8 cellular contexts compared by ENCODE assay signal in genomic region chr7:104980969-104981670, GRCh38. TPM values are rescaled to one million over a fixed set of nuclear protein-coding genes. Genes with fewer than 3 reads are reported as not detected.
DNase-seq lines count a peak whose midpoint lies in the region; ATAC-seq, FAIRE-seq and TF ChIP-seq lines count a peak whose summit lies in the region.

No MANE protein-coding gene starts in this region.

- H3K27me3 ChIP-seq in esophagus muscularis mucosa (no peaks in the 10 kb centered on the region), pancreas (no peaks in the 10 kb centered on the region)

- no peak for DNase-seq in activated naive CD4-positive, alpha-beta T cell treated with anti-CD3 and anti-CD28 coated beads, Interleukin-2, amount 10 ng/mL, durations not matched to agents 7 days and 5 days
- DNase-seq in activated naive CD4-positive, alpha-beta T cell treated with anti-CD3 and anti-CD28 coated beads for 36 hours, result no peak
- DNase-seq in NCI-H1092 treated with DMSO at 0.1 percent for 48 hours (lab: John Stamatoyannopoulos, UW) (peak; percentile 72), SKM-1 (lab: John Stamatoyannopoulos, UW; ENCODE audit: unreplicated experiment) (peak; percentile 77), esophagus muscularis mucosa (ENCODE audit: extremely low spot score) (no peak), pancreas (no peak), lower leg skin (ENCODE audit: low spot score in 2 of 2) (no peak)

- H3K9me3 ChIP-seq in esophagus muscularis mucosa (no peaks in the 10 kb centered on the region), pancreas (no peaks in the 10 kb centered on the region)

- no peak overlapping the region for H3K4me3 ChIP-seq in esophagus muscularis mucosa
- no peak overlapping the region for H3K4me3 ChIP-seq in pancreas
- no peak overlapping the region for H3K4me3 ChIP-seq in lower leg skin (ENCODE audit: low read depth, poor library complexity, severe bottlenecking)

- peaks cover 4% of the 10 kb centered on the region for H3K36me3 Mint-ChIP-seq in activated naive CD4-positive, alpha-beta T cell treated with anti-CD3 and anti-CD28 coated beads, Interleukin-2, amount 10 ng/mL, durations not matched to agents 7 days and 5 days
- H3K36me3 Mint-ChIP-seq in activated naive CD4-positive, alpha-beta T cell treated with anti-CD3 and anti-CD28 coated beads for 36 hours (ENCODE audit: low read depth), result no peaks in the 10 kb centered on the region

- H3K27ac ChIP-seq in esophagus muscularis mucosa (replicated peaks in 1 of 4), result peak overlapping the region; percentile 94 to 97 (median 96)
- peak overlapping the region in 1 of 4 donors; percentile 24 for H3K27ac ChIP-seq in pancreas

- H3K4me1 Mint-ChIP-seq in activated naive CD4-positive, alpha-beta T cell treated with anti-CD3 and anti-CD28 coated beads, Interleukin-2, amount 10 ng/mL, durations not matched to agents 7 days and 5 days, result peaks cover 47% of the 10 kb centered on the region
- peaks cover 50% of the 10 kb centered on the region for H3K4me1 Mint-ChIP-seq in activated naive CD4-positive, alpha-beta T cell treated with anti-CD3 and anti-CD28 coated beads for 36 hours (ENCODE audit: low read depth)

- TF ChIP-seq POLR2A in esophagus muscularis mucosa (IDR thresholded peaks at IDR 0.05; ENCODE audit: low read depth), result no peak
- TF ChIP-seq POLR2A in lower leg skin (IDR thresholded peaks at IDR 0.05), result no peak

- H3K36me3 ChIP-seq in esophagus muscularis mucosa, result no peaks in the 10 kb centered on the region
- H3K36me3 ChIP-seq in pancreas, result no peaks in the 10 kb centered on the region

- TF ChIP-seq CTCF in esophagus muscularis mucosa (IDR thresholded peaks at IDR 0.05) (peak; percentile 66 to 75 (median 72)), pancreas (IDR thresholded peaks at IDR 0.05) (peak; percentile 17 to 68 (median 40)), lower leg skin (IDR thresholded peaks at IDR 0.05) (no peak)

- TF ChIP-seq EP300 in esophagus muscularis mucosa (IDR thresholded peaks at IDR 0.05), result no peak

- H3K27me3 Mint-ChIP-seq in activated naive CD4-positive, alpha-beta T cell treated with anti-CD3 and anti-CD28 coated beads, Interleukin-2, amount 10 ng/mL, durations not matched to agents 7 days and 5 days, result no peaks in the 10 kb centered on the region
- H3K27me3 Mint-ChIP-seq in activated naive CD4-positive, alpha-beta T cell treated with anti-CD3 and anti-CD28 coated beads for 36 hours (ENCODE audit: low read depth), result no peaks in the 10 kb centered on the region

- ATAC-seq in pancreas (no peak), HG03159 (IDR thresholded peaks at IDR 0.05; ENCODE audit: unreplicated experiment) (no peak)

- no peak for FAIRE-seq in pancreas (lab: Jason Lieb, UNC)

- intact Hi-C loops in activated naive CD4-positive, alpha-beta T cell treated with anti-CD3 and anti-CD28 coated beads for 36 hours (cut with micrococcal nuclease), result loop anchor here (1.0 to 5.0 kb wide), 10 partner anchors 24 to 608 kb away; partner anchors contain the start of gene RINT1
- intact Hi-C loops in esophagus muscularis mucosa (cut with DNase I), result loop anchor here (10.0 kb wide), 2 partner anchors 84 to 124 kb away; no protein-coding TSS in a partner anchor
- intact Hi-C loops in pancreas (cut with DNase I), result no loop called here
- intact Hi-C loops in lower leg skin (cut with DNase I; ENCODE audit: low total_unique reads), result no loop called here

- peak overlapping the region; percentile 12 for H3K27ac Mint-ChIP-seq in activated naive CD4-positive, alpha-beta T cell treated with anti-CD3 and anti-CD28 coated beads, Interleukin-2, amount 10 ng/mL, durations not matched to agents 7 days and 5 days
- H3K27ac Mint-ChIP-seq in activated naive CD4-positive, alpha-beta T cell treated with anti-CD3 and anti-CD28 coated beads for 36 hours, result no peak overlapping the region

- H3K4me1 ChIP-seq in esophagus muscularis mucosa (peaks cover 67 to 82% (median 71%) of the 10 kb centered on the region in 4 donors), pancreas (peaks cover 23 to 68% (median 43%) of the 10 kb centered on the region in 3 donors)

- no peaks in the 10 kb centered on the region for H3K9me3 Mint-ChIP-seq in activated naive CD4-positive, alpha-beta T cell treated with anti-CD3 and anti-CD28 coated beads, Interleukin-2, amount 10 ng/mL, durations not matched to agents 7 days and 5 days
- H3K9me3 Mint-ChIP-seq in activated naive CD4-positive, alpha-beta T cell treated with anti-CD3 and anti-CD28 coated beads for 36 hours, result no peaks in the 10 kb centered on the region

- H3K4me3 Mint-ChIP-seq in activated naive CD4-positive, alpha-beta T cell treated with anti-CD3 and anti-CD28 coated beads, Interleukin-2, amount 10 ng/mL, durations not matched to agents 7 days and 5 days, result no peak overlapping the region
- H3K4me3 Mint-ChIP-seq in activated naive CD4-positive, alpha-beta T cell treated with anti-CD3 and anti-CD28 coated beads for 36 hours, result no peak overlapping the region

- CTCF ChIA-PET in activated naive CD4-positive, alpha-beta T cell treated with anti-CD3 and anti-CD28 coated beads, Interleukin-2, amount 10 ng/mL, durations not matched to agents 7 days and 5 days (lab: Charles Lee), result interaction anchor here (0.7 to 9.6 kb wide), 37 partner anchors 9 to 551 kb away, joined by 3 to 154 read pairs (median 5); partner anchors contain the start of genes KMT2E and RINT1
- CTCF ChIA-PET in activated naive CD4-positive, alpha-beta T cell treated with anti-CD3 and anti-CD28 coated beads for 36 hours (lab: Charles Lee), result interaction anchor here (0.6 to 8.3 kb wide), 43 partner anchors 9 to 550 kb away, joined by 3 to 140 read pairs (median 5); partner anchors contain the start of gene KMT2E

- whole genome bisulfite sequencing in esophagus muscularis mucosa, result 38% methylated on average over 4 of the region's 4 CpGs
- WGBS in pancreas, 2 donors, result 23 to 24% methylated on average over 4 of the region's 4 CpGs
- WGBS in lower leg skin, 2 donors, result 24 to 26% methylated on average over 4 of the region's 4 CpGs

RNA-seq across cellular contexts. Expression of gene KMT2E, which starts 32.9 kb away (rescaled TPM):
- 10 to 100 TPM; 63.3 to 63.4 TPM for total RNA-seq in activated naive CD4-positive, alpha-beta T cell treated with anti-CD3 and anti-CD28 coated beads for 36 hours
- total RNA-seq in esophagus muscularis mucosa (100 to 1,000 TPM in 2 of 4 donors, 10 to 100 TPM in 2; 77.0 to 109 (median 94.0) TPM), pancreas (10 to 100 TPM; 27.2 to 62.5 (median 34.7) TPM), lower leg skin (100 to 1,000 TPM in 3 of 4 donors, 10 to 100 TPM in 1; 86.4 to 130 (median 114) TPM)
- polyA plus RNA-seq in pancreas, result 10 to 100 TPM; 14.1 to 16.3 TPM

Comparison
In these comparisons a context has a peak if more than half of its experiments do, and no peak if none do; other contexts are left out.
1. DNase-seq: peak in NCI-H1092 treated with DMSO at 0.1 percent for 48 hours (single experiment) and SKM-1 (single experiment); none in activated naive CD4-positive, alpha-beta T cell treated with anti-CD3 and anti-CD28 coated beads, Interleukin-2, amount 10 ng/mL, durations not matched to agents 7 days and 5 days (single experiment), activated naive CD4-positive, alpha-beta T cell treated with anti-CD3 and anti-CD28 coated beads for 36 hours (single experiment), esophagus muscularis mucosa (single experiment), pancreas (0 of 6) and lower leg skin (0 of 2).
2. CTCF ChIP-seq: peak in esophagus muscularis mucosa (3 of 3) and pancreas (4 of 4); none in lower leg skin (0 of 3).
3. intact Hi-C loops: an anchor here in activated naive CD4-positive, alpha-beta T cell treated with anti-CD3 and anti-CD28 coated beads for 36 hours (1.0 to 5.0 kb wide) and esophagus muscularis mucosa (10.0 kb wide); none called in pancreas and lower leg skin.